In genomic region chr10:34746094-34746493, GRCh38 we compare ENCODE assay signal across 1 cellular context.
TF ChIP-seq lines count a peak whose summit lies in the region.

No MANE protein-coding gene starts in this region.

TF ChIP-seq in HepG2, 621 proteins besides CTCF, POLR2A, EP300 and RAD21 (continued from another document):
- TF ChIP-seq ZNF121 (CRISPR knock-in tag; IDR thresholded peaks at IDR 0.05): peak; percentile 94
- TF ChIP-seq ZNF362 (CRISPR knock-in tag; IDR thresholded peaks at IDR 0.05; ENCODE audit: borderline replicate concordance): peak; percentile 78; the same call in 1 of the 2 replicates
- peak; percentile 50; the same call in 1 of the 2 replicates for TF ChIP-seq KMT2A (CRISPR knock-in tag; IDR thresholded peaks at IDR 0.05)
- TF ChIP-seq NR2F6 (IDR thresholded peaks at IDR 0.05): peak; percentile 67
- peak; percentile 60; the same call in 1 of the 2 replicates for TF ChIP-seq NR2F6 (CRISPR knock-in tag; IDR thresholded peaks at IDR 0.05)
- TF ChIP-seq FOXA3 (CRISPR knock-in tag; IDR thresholded peaks at IDR 0.05): peak; percentile 18; the same call in 1 of the 2 replicates
- TF ChIP-seq HOMEZ (CRISPR knock-in tag; IDR thresholded peaks at IDR 0.05; ENCODE audit: low read depth): 0 out of 2 replicates have a peak, but pooled peaks have one; percentile 24
- no peak for TF ChIP-seq CAMTA2 (CRISPR knock-in tag; IDR thresholded peaks at IDR 0.05; ENCODE audit: borderline replicate concordance)
- TF ChIP-seq SMC3 (IDR thresholded peaks at IDR 0.05; ENCODE audit: low read length): peak; percentile 18; the same call in 1 of the 2 replicates
- TF ChIP-seq MTF2 (CRISPR knock-in tag; IDR thresholded peaks at IDR 0.05; ENCODE audit: borderline replicate concordance): no peak
- no peak for TF ChIP-seq RCOR2 (CRISPR knock-in tag; IDR thresholded peaks at IDR 0.05)
- no peak for TF ChIP-seq ZSCAN5A (CRISPR knock-in tag; IDR thresholded peaks at IDR 0.05; ENCODE audit: borderline replicate concordance)
- TF ChIP-seq HOXA3 (CRISPR knock-in tag; IDR thresholded peaks at IDR 0.05): peak; percentile 17; the same call in 1 of the 2 replicates
- peak; percentile 85 for TF ChIP-seq CEBPB (IDR thresholded peaks at IDR 0.05; ENCODE audit: borderline replicate concordance, low read depth, low read length)
- TF ChIP-seq SALL1 (CRISPR knock-in tag; IDR thresholded peaks at IDR 0.05): peak; percentile 53
- 0 out of 2 replicates have a peak, but pooled peaks have one; percentile 30 for TF ChIP-seq ZNF331 (CRISPR knock-in tag; IDR thresholded peaks at IDR 0.05)
- TF ChIP-seq, protein P1, sequence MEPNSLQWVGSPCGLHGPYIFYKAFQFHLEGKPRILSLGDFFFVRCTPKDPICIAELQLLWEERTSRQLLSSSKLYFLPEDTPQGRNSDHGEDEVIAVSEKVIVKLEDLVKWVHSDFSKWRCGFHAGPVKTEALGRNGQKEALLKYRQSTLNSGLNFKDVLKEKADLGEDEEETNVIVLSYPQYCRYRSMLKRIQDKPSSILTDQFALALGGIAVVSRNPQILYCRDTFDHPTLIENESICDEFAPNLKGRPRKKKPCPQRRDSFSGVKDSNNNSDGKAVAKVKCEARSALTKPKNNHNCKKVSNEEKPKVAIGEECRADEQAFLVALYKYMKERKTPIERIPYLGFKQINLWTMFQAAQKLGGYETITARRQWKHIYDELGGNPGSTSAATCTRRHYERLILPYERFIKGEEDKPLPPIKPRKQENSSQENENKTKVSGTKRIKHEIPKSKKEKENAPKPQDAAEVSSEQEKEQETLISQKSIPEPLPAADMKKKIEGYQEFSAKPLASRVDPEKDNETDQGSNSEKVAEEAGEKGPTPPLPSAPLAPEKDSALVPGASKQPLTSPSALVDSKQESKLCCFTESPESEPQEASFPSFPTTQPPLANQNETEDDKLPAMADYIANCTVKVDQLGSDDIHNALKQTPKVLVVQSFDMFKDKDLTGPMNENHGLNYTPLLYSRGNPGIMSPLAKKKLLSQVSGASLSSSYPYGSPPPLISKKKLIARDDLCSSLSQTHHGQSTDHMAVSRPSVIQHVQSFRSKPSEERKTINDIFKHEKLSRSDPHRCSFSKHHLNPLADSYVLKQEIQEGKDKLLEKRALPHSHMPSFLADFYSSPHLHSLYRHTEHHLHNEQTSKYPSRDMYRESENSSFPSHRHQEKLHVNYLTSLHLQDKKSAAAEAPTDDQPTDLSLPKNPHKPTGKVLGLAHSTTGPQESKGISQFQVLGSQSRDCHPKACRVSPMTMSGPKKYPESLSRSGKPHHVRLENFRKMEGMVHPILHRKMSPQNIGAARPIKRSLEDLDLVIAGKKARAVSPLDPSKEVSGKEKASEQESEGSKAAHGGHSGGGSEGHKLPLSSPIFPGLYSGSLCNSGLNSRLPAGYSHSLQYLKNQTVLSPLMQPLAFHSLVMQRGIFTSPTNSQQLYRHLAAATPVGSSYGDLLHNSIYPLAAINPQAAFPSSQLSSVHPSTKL (CRISPR knock-in tag; IDR thresholded peaks at IDR 0.05): peak; percentile 67; the same call in 1 of the 2 replicates
- 0 out of 2 replicates have a peak, but pooled peaks have one; percentile 10 for TF ChIP-seq ZNF644 (CRISPR knock-in tag; IDR thresholded peaks at IDR 0.05; ENCODE audit: low read depth)
- peak; percentile 64 for TF ChIP-seq RARA (CRISPR knock-in tag; IDR thresholded peaks at IDR 0.05)
- peak; percentile 62 for TF ChIP-seq FOSL2 (CRISPR knock-in tag; IDR thresholded peaks at IDR 0.05)
- 0 out of 2 replicates have a peak, but pooled peaks have one; percentile 21 for TF ChIP-seq MED1 (CRISPR knock-in tag; IDR thresholded peaks at IDR 0.05)
